Comparison of ENCODE assay signal across 22 cellular contexts in the genomic region with DNA sequence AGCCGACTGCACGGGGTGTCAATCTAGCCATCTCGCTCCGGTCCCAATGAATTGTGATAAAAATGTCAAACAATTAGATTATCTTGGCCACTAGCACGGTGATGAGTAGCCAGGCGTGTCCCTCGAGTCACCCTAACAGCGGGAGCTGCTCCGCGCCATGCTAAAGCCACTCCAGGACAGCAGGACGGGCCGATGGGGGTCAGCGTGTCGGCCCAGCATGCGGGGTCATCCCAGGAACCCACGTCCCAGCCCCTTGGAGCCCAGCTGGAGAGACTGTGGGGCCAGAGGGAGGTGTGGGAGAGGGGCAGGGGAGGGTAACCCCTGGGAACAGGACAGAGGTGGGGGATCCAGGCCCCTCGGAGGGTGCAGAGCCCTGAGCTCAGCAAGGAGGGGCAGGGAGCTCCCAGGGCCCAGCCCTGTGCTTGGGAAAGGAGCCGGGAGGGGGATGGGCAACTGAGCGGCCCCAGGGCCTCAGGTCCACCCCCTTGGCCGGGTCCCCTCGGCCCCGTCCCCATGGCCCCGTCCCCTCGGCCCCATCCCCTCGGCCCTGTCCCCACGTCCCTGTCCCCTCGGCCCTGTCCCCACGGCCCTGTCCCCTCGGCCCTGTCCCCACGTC. TPM values are rescaled to one million over a fixed set of nuclear protein-coding genes. Genes with fewer than 3 reads are reported as not detected.
DNase-seq lines count a peak whose midpoint lies in the region; ATAC-seq, FAIRE-seq and TF ChIP-seq lines count a peak whose summit lies in the region.
"Had no signal": no experiment of that assay in that cellular context is flagged by ENCODE, and none has a peak within 500 bp of the region (broad histone marks: within the 10 kb centered on the region; RNA-seq: fewer than 3 reads in every experiment).

No MANE protein-coding gene starts in this region.

- peak; percentile 43 for DNase-seq in 8988T
- DNase-seq in H7 = peak; percentile 74
- peak; percentile 66 for DNase-seq in kidney
- peak; percentile 74 for DNase-seq in retina
- DNase-seq in anterior cingulate cortex (lab: John Stamatoyannopoulos, UW) = no peak
- DNase-seq: CD8-positive, alpha-beta T cell; COR-L47; DMS153; DMS79 treated with DMSO at 0.1 percent for 48 hours; EL; GOT3; HCEC 1CT had no signal

- no peak for ATAC-seq in HG02571 (IDR thresholded peaks at IDR 0.05; ENCODE audit: unreplicated experiment)
- no peak for ATAC-seq in GM18517 (IDR thresholded peaks at IDR 0.05; ENCODE audit: unreplicated experiment)
- ATAC-seq: CD8-positive, alpha-beta T cell had no signal

- H3K9me3 ChIP-seq in kidney (ENCODE audit: control insufficient read depth in 1 of 2, low read length in 2 of 2) = peaks cover 0 to 6% of the 10 kb centered on the region in 2 donors

- no peaks in the 10 kb centered on the region for H3K4me1 ChIP-seq in kidney (ENCODE audit: control insufficient read depth in 1 of 2, insufficient read depth in 1 of 2, low read depth in 1 of 2, low read length in 2 of 2)

- H3K9ac ChIP-seq in kidney (ENCODE audit: low read length in 2 of 2) = no peak overlapping the region

- no peak for FAIRE-seq in kidney (lab: Jason Lieb, UNC)
- FAIRE-seq: D721Med, G401.6, GM12891 had no signal

- no peaks in the 10 kb centered on the region for H3K27me3 ChIP-seq in H7 (ENCODE audit: control insufficient read depth, insufficient read depth, low read length)

- H3K4me3 ChIP-seq in H7 (ENCODE audit: insufficient read depth, low read depth, low read length) (no peak overlapping the region), kidney (ENCODE audit: low read length in 2 of 2) (no peak overlapping the region)

- intact Hi-C loops in kidney (cut with DNase I) = no loop called here

- H3K36me3 ChIP-seq in H7 (replicated peaks; ENCODE audit: control insufficient read depth, insufficient read depth, low read length) (no peaks in the 10 kb centered on the region), kidney (ENCODE audit: control insufficient read depth in 1 of 2, insufficient read depth in 2 of 2, low read length in 2 of 2) (no peaks in the 10 kb centered on the region)

- no peak for TF ChIP-seq CTCF in kidney (IDR thresholded peaks at IDR 0.05; ENCODE audit: borderline replicate concordance, extremely low read depth, insufficient read depth)

- no peak overlapping the region for H3K27ac ChIP-seq in kidney (ENCODE audit: low read depth in 2 of 2, low read length in 2 of 2)

RNA-seq across cellular contexts. Expression of gene NKX6-2, which starts 17.8 kb away (rescaled TPM):
- 0.26 and 0.38 TPM in 2 replicates for total RNA-seq in H7 (2014; rRNA removed; shearing (Covaris generic))
- 2.5 TPM for total RNA-seq in kidney
- polyA plus RNA-seq in kidney (ENCODE audit: insufficient read depth, low read depth, low replicate concordance) = not detected
- total RNA-seq: A673; CD8-positive, alpha-beta T cell; HT1080 had no signal
- polyA plus RNA-seq: BJ, CD14-positive monocyte, IgD-negative memory B cell had no signal

Comparison
In these comparisons a context has a peak if more than half of its experiments do, and no peak if none do; other contexts are left out.
1. DNase-seq: peak in 8988T (single experiment), H7 (single experiment), kidney (single experiment) and retina (single experiment); none in anterior cingulate cortex (0 of 58).